In the genomic region with DNA sequence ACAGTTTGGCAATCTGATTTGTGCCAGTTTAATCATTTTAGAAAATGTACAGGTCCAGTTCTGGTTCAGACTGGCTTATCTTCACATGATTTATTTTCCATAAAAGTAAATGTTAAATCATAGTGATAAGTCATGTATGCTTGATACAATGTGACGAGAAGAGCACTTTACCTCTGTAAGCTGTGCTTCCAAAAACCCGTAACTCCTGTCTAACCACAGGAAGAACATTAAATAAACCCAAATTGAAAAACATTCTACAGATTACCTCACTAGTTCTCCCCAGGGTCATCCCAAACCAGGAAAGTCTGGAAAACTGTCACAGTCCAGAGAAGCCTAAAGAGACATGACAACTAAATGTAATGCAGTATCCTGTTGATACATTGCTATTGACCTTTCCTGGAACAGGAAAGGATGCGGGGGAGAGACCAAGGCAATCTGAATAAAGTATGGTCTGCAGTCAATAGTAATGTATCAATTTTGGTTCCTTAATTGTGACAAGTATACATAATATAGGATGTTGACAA, we compare ENCODE assay signal across 14 cellular contexts. TPM values are rescaled to one million over a fixed set of nuclear protein-coding genes. Genes with fewer than 3 reads are reported as not detected.
DNase-seq lines count a peak whose midpoint lies in the region; ATAC-seq and TF ChIP-seq lines count a peak whose summit lies in the region.
"Had no signal": no experiment of that assay in that cellular context is flagged by ENCODE, and none has a peak within 500 bp of the region (broad histone marks: within the 10 kb centered on the region; RNA-seq: fewer than 3 reads in every experiment).

No MANE protein-coding gene starts in this region.

- H3K4me3 ChIP-seq in muscle layer of duodenum (ENCODE audit: low read depth in 1 of 2, low read length in 2 of 2), result peak overlapping the region in 1 of 2 donors; percentile 39
- no peak overlapping the region for H3K4me3 ChIP-seq in thyroid gland (replicated peaks in 1 of 3)
- H3K4me3 ChIP-seq in MM.1S (ENCODE audit: low read length), result no peak overlapping the region
- no peak overlapping the region for H3K4me3 ChIP-seq in Karpas-422 (ENCODE audit: low read length)
- H3K4me3 ChIP-seq: MG63 had no signal

- ATAC-seq in stimulated activated naive B cell treated with anti-CD40 and anti-IgM and Interleukin-4, amounts not matched to agents 10 μg/mL and 1 μg/mL and 100 μg/mL, for 72 hours (replicated peaks), result no peak
- ATAC-seq: naive thymus-derived CD8-positive, alpha-beta T cell; stimulated activated memory B cell treated with anti-CD40 and anti-IgM and Interleukin-4, amounts not matched to agents 10 μg/mL and 1 μg/mL and 100 μg/mL, for 72 hours had no signal

- H3K9me3 Mint-ChIP-seq in endothelial cell (ENCODE audit: unreplicated experiment), result no peaks in the 10 kb centered on the region
- no peaks in the 10 kb centered on the region for H3K9me3 Mint-ChIP-seq in stimulated activated naive B cell treated with anti-CD40 and anti-IgM and Interleukin-4, amounts not matched to agents 10 μg/mL and 1 μg/mL and 100 μg/mL, for 72 hours
- H3K9me3 Mint-ChIP-seq: activated B cell treated with CpG ODN at 0.5 μM for 24 hours; naive thymus-derived CD8-positive, alpha-beta T cell; stimulated activated memory B cell treated with anti-CD40 and anti-IgM and Interleukin-4, amounts not matched to agents 10 μg/mL and 1 μg/mL and 100 μg/mL, for 72 hours had no signal

- no peak overlapping the region for H3K4me3 Mint-ChIP-seq in endothelial cell (ENCODE audit: unreplicated experiment)
- no peak overlapping the region for H3K4me3 Mint-ChIP-seq in stimulated activated naive B cell treated with anti-CD40 and anti-IgM and Interleukin-4, amounts not matched to agents 10 μg/mL and 1 μg/mL and 100 μg/mL, for 72 hours
- H3K4me3 Mint-ChIP-seq: activated B cell treated with CpG ODN at 0.5 μM for 24 hours; naive thymus-derived CD8-positive, alpha-beta T cell; stimulated activated memory B cell treated with anti-CD40 and anti-IgM and Interleukin-4, amounts not matched to agents 10 μg/mL and 1 μg/mL and 100 μg/mL, for 72 hours had no signal

- no peak overlapping the region for H3K4me2 ChIP-seq in MM.1S (ENCODE audit: low read depth, low read length)
- H3K4me2 ChIP-seq in Karpas-422 (ENCODE audit: low read depth, low read length, poor library complexity, severe bottlenecking), result no peak overlapping the region

- WGBS in thyroid gland, 2 donors, result 71 to 77% methylated on average over 3 of the region's 3 CpGs

- no peaks in the 10 kb centered on the region for H3K36me3 Mint-ChIP-seq in endothelial cell (ENCODE audit: low read depth, unreplicated experiment)
- H3K36me3 Mint-ChIP-seq in stimulated activated naive B cell treated with anti-CD40 and anti-IgM and Interleukin-4, amounts not matched to agents 10 μg/mL and 1 μg/mL and 100 μg/mL, for 72 hours, result peaks cover 0 to 3% of the 10 kb centered on the region in 2 donors
- H3K36me3 Mint-ChIP-seq: naive thymus-derived CD8-positive, alpha-beta T cell; stimulated activated memory B cell treated with anti-CD40 and anti-IgM and Interleukin-4, amounts not matched to agents 10 μg/mL and 1 μg/mL and 100 μg/mL, for 72 hours had no signal

- H3K27ac Mint-ChIP-seq in endothelial cell (ENCODE audit: unreplicated experiment), result peak overlapping the region; percentile 6
- H3K27ac Mint-ChIP-seq in stimulated activated naive B cell treated with anti-CD40 and anti-IgM and Interleukin-4, amounts not matched to agents 10 μg/mL and 1 μg/mL and 100 μg/mL, for 72 hours, result no peak overlapping the region
- H3K27ac Mint-ChIP-seq: activated B cell treated with CpG ODN at 0.5 μM for 24 hours; naive thymus-derived CD8-positive, alpha-beta T cell; stimulated activated memory B cell treated with anti-CD40 and anti-IgM and Interleukin-4, amounts not matched to agents 10 μg/mL and 1 μg/mL and 100 μg/mL, for 72 hours had no signal

- H3K79me2 ChIP-seq in MM.1S (ENCODE audit: low read length) (no peaks in the 10 kb centered on the region), Karpas-422 (ENCODE audit: low read length) (no peaks in the 10 kb centered on the region)

- H2AFZ ChIP-seq in MM.1S (ENCODE audit: low read length) (no peak overlapping the region), Karpas-422 (ENCODE audit: low read length) (no peak overlapping the region)

- H3K9me2 ChIP-seq in MM.1S (replicated peaks; ENCODE audit: insufficient read depth, low read length) (no peaks in the 10 kb centered on the region), Karpas-422 (replicated peaks; ENCODE audit: insufficient read depth, low read length) (no peaks in the 10 kb centered on the region)

- H3K36me3 ChIP-seq in muscle layer of duodenum (ENCODE audit: control insufficient read depth in 1 of 2, insufficient read depth in 2 of 2, low read length in 2 of 2) (no peaks in the 10 kb centered on the region), thyroid gland (no peaks in the 10 kb centered on the region), MM.1S (replicated peaks; ENCODE audit: insufficient read depth, low read length) (no peaks in the 10 kb centered on the region), Karpas-422 (ENCODE audit: insufficient read depth, low read length) (no peaks in the 10 kb centered on the region)
- H3K36me3 ChIP-seq: MG63 had no signal

- no peaks in the 10 kb centered on the region for H3K27me3 ChIP-seq in muscle layer of duodenum (ENCODE audit: low read depth, low read length)
- H3K27me3 ChIP-seq in thyroid gland, result no peaks in the 10 kb centered on the region
- H3K27me3 ChIP-seq in MM.1S (replicated peaks; ENCODE audit: insufficient read depth, low read length), result no peaks in the 10 kb centered on the region
- H3K27me3 ChIP-seq in Karpas-422 (ENCODE audit: low read length), result no peaks in the 10 kb centered on the region
- H3K27me3 ChIP-seq: MG63 had no signal

- H4K20me1 ChIP-seq in MM.1S (ENCODE audit: insufficient read depth, low read length), result no peaks in the 10 kb centered on the region
- no peaks in the 10 kb centered on the region for H4K20me1 ChIP-seq in Karpas-422 (ENCODE audit: insufficient read depth, low read depth, low read length)

- intact Hi-C loops in thyroid gland (cut with DNase I), result no loop called here

- DNase-seq in endothelial cell (ENCODE audit: low spot score) (no peak), thyroid gland (no peak), dedifferentiated amniotic fluid mesenchymal stem cell (ENCODE audit: extremely low spot score) (no peak), MM.1S (no peak), Karpas-422 (no peak)
- no peak for DNase-seq in stimulated activated naive B cell treated with anti-CD40 and anti-IgM and Interleukin-4, amounts not matched to agents 10 μg/mL and 1 μg/mL and 100 μg/mL, for 72 hours
- DNase-seq: activated B cell treated with CpG ODN at 0.5 μM for 24 hours; naive thymus-derived CD8-positive, alpha-beta T cell; NCI-H510A treated with DMSO at 0.1 percent for 48 hours; stimulated activated CD4-positive, alpha-beta T cell treated with anti-CD3 and anti-CD28 coated beads, Interleukin-2, amount 100 ng/mL, for 24 hours had no signal

- no peaks in the 10 kb centered on the region for H3F3A ChIP-seq in MM.1S (ENCODE audit: insufficient read depth, low read length)

- peak overlapping the region; percentile 90 for H3K27ac ChIP-seq in muscle layer of duodenum (ENCODE audit: low read length)
- peak overlapping the region; percentile 49 to 88 (median 59) for H3K27ac ChIP-seq in thyroid gland
- no peak overlapping the region for H3K27ac ChIP-seq in MM.1S (ENCODE audit: low read length)
- H3K27ac ChIP-seq in Karpas-422 (ENCODE audit: low read length), result no peak overlapping the region

- TF ChIP-seq CTCF in endothelial cell (IDR thresholded peaks at IDR 0.05; ENCODE audit: unreplicated experiment) (no peak), thyroid gland (IDR thresholded peaks at IDR 0.05) (no peak), MM.1S (IDR thresholded peaks at IDR 0.05; ENCODE audit: low read length) (no peak)

- H3K27me3 Mint-ChIP-seq in endothelial cell (ENCODE audit: unreplicated experiment), result peaks cover 3% of the 10 kb centered on the region
- H3K27me3 Mint-ChIP-seq in stimulated activated naive B cell treated with anti-CD40 and anti-IgM and Interleukin-4, amounts not matched to agents 10 μg/mL and 1 μg/mL and 100 μg/mL, for 72 hours, result no peaks in the 10 kb centered on the region

- H3K9me3 ChIP-seq in muscle layer of duodenum (ENCODE audit: control insufficient read depth in 1 of 2, low read length in 2 of 2) (no peaks in the 10 kb centered on the region), thyroid gland (no peaks in the 10 kb centered on the region), MM.1S (replicated peaks; ENCODE audit: insufficient read depth, low read length) (no peaks in the 10 kb centered on the region), Karpas-422 (ENCODE audit: low read length) (no peaks in the 10 kb centered on the region)
- H3K9me3 ChIP-seq: MG63 had no signal

- TF ChIP-seq POLR2A in thyroid gland (IDR thresholded peaks at IDR 0.05), result no peak

- H3K4me1 ChIP-seq in muscle layer of duodenum (ENCODE audit: control insufficient read depth in 1 of 2, insufficient read depth in 2 of 2, low read length in 2 of 2) (peaks cover 30% of the 10 kb centered on the region in 2 donors), thyroid gland (peaks cover 17 to 28% of the 10 kb centered on the region in 2 donors), MM.1S (ENCODE audit: low read length) (no peaks in the 10 kb centered on the region), Karpas-422 (ENCODE audit: low read length) (no peaks in the 10 kb centered on the region)

- H3K4me1 Mint-ChIP-seq in endothelial cell (ENCODE audit: unreplicated experiment), result peaks cover 41% of the 10 kb centered on the region
- H3K4me1 Mint-ChIP-seq in stimulated activated naive B cell treated with anti-CD40 and anti-IgM and Interleukin-4, amounts not matched to agents 10 μg/mL and 1 μg/mL and 100 μg/mL, for 72 hours, result peaks cover 5 to 8% of the 10 kb centered on the region in 2 donors

- H3K9ac ChIP-seq in MM.1S (ENCODE audit: low read length), result no peak overlapping the region
- no peak overlapping the region for H3K9ac ChIP-seq in Karpas-422 (ENCODE audit: low read length)

TF ChIP-seq in PFSK-1, 5 proteins besides CTCF, POLR2A, EP300 and RAD21 (continues in another document):
- TF ChIP-seq TAF1 (IDR thresholded peaks at IDR 0.05; ENCODE audit: borderline replicate concordance, insufficient read depth, low read length), result no peak
- peak; percentile 60; the same call in 1 of the 2 replicates for TF ChIP-seq SIN3A (IDR thresholded peaks at IDR 0.05; ENCODE audit: borderline replicate concordance, insufficient read depth, low read length)
- TF ChIP-seq POLR2AphosphoS5 (IDR thresholded peaks at IDR 0.05; ENCODE audit: low read depth, low read length), result 0 out of 2 replicates have a peak, but pooled peaks have one; percentile 18
- no peak for TF ChIP-seq FOXP2 (optimal IDR thresholded peaks at IDR 0.05; ENCODE audit: borderline replicate concordance, extremely low read depth, extremely low read length, insufficient read depth)

RNA-seq across cellular contexts. Expression of a gene that starts 32.5 kb away (rescaled TPM):
- 38.7 TPM for polyA plus RNA-seq in PFSK-1 (2012; ENCODE audit: insufficient read length, low read depth)
- total RNA-seq in endothelial cell (ENCODE audit: unreplicated experiment), result 232 TPM
- 10 to 100 TPM; 31.0 to 40.2 (median 33.8) TPM for total RNA-seq in thyroid gland
- total RNA-seq in Karpas-422 (2014; rRNA removed; shearing (Covaris generic); ENCODE audit: low replicate concordance), result 67.2 and 109 TPM in 2 replicates

Comparison
In these comparisons a context has a peak if more than half of its experiments do, and no peak if none do; other contexts are left out.
1. H3K27ac ChIP-seq: peak in muscle layer of duodenum (single experiment) and thyroid gland (3 of 3); none in MM.1S (single experiment) and Karpas-422 (single experiment).